12 cellular contexts compared by ENCODE assay signal in the genomic region with DNA sequence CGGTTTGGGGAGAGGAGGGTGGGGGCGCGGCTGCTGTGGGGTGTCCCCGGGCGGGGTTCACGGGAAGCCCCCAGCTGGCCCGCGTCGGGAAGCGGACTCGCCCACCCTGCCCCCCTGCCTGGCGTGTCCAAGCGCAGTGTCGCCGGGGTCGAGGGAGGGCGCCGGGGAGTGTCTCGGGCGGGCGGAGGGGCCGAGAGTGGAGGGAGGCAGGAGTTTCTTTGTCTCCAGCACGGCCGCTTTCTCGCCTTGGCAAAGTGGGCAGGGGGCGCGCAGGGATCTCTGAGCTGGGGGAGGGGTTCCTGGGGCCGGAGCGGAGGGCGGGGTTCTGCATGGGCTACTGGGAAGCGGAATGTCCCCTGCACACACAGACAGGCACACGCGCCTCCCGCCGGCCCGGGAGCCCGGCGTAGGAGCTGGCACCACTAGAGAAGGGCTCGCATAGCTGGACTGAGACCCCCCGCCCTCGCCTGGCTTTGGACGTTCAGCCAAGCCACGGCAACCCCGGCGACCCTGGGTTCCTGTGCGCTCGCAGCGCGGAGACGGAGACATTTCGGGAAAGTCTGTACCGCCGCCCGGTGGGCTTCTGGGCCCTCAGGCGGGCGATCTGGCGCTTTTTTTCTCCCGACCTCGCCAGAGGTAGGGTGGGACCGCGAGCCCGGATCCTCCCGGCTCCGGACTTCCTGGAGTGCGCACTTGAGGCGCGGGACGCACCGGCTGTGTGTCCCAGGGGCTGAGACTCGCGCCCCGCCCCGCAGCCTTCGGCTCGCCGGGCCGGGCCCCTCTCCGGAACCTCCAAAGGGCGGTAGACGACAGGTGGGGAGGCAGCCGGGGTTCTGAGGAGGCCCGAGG. TPM values are rescaled to one million over a fixed set of nuclear protein-coding genes. Genes with fewer than 3 reads are reported as not detected.
DNase-seq lines count a peak whose midpoint lies in the region; ATAC-seq and TF ChIP-seq lines count a peak whose summit lies in the region.
"Had no signal": no experiment of that assay in that cellular context is flagged by ENCODE, and none has a peak within 500 bp of the region (broad histone marks: within the 10 kb centered on the region; RNA-seq: fewer than 3 reads in every experiment).

No MANE protein-coding gene starts in this region.

- H3K4ac ChIP-seq in trophoblast cell (ENCODE audit: low read depth, low read length) = no peak overlapping the region

- no peaks in the 10 kb centered on the region for H3K79me2 ChIP-seq in trophoblast cell (ENCODE audit: control insufficient read depth, insufficient read depth, low read length, poor library complexity)

- H3K18ac ChIP-seq in trophoblast cell (ENCODE audit: low read length) = peak overlapping the region; percentile 14

- no peaks in the 10 kb centered on the region for H3K79me1 ChIP-seq in trophoblast cell (ENCODE audit: low read length)

- H4K8ac ChIP-seq in trophoblast cell (ENCODE audit: low read depth, low read length) = no peak overlapping the region

- H3K36me3 ChIP-seq in trophoblast cell (ENCODE audit: control insufficient read depth in 1 of 2, insufficient read depth in 2 of 2, low read length in 2 of 2) = no peaks in the 10 kb centered on the region
- H3K36me3 ChIP-seq: tibial nerve had no signal

- no peak overlapping the region for H2AK5ac ChIP-seq in trophoblast cell (ENCODE audit: low read length)

- no peak overlapping the region for H2BK120ac ChIP-seq in trophoblast cell (ENCODE audit: insufficient read depth, low read length, poor library complexity)

- H3K14ac ChIP-seq in trophoblast cell (ENCODE audit: low read length) = no peak overlapping the region

- no peak overlapping the region for H4K12ac ChIP-seq in trophoblast cell (ENCODE audit: low read depth, low read length)

- WGBS in trophoblast cell (ENCODE audit: extremely low coverage, insufficient coverage, insufficient read length) = no CpG with 5 or more reads among the region's 82 CpGs

- H3K23ac ChIP-seq in trophoblast cell (ENCODE audit: low read length) = no peak overlapping the region

- no peak for TF ChIP-seq CTCF in foreskin keratinocyte (conservative IDR thresholded peaks at IDR 0.05)

- no peak overlapping the region for H2BK5ac ChIP-seq in trophoblast cell (ENCODE audit: low read depth, low read length, poor library complexity)

- H3K9ac ChIP-seq in trophoblast cell (ENCODE audit: low read length) = no peak overlapping the region

- ATAC-seq in foreskin keratinocyte = peak; percentile 14
- no peak for ATAC-seq in GM21381 (IDR thresholded peaks at IDR 0.05; ENCODE audit: unreplicated experiment)
- ATAC-seq in GM21576 (IDR thresholded peaks at IDR 0.05; ENCODE audit: unreplicated experiment) = no peak
- ATAC-seq: activated CD8-positive, alpha-beta memory T cell treated with anti-CD3 and anti-CD28 coated beads, Interleukin-2, amount 10 ng/mL, durations not matched to agents 7 days and 5 days had no signal

- no peak overlapping the region for H2BK12ac ChIP-seq in trophoblast cell (ENCODE audit: low read length)

- H3K27me3 ChIP-seq in foreskin keratinocyte (peaks cover 63% of the 10 kb centered on the region), trophoblast cell (ENCODE audit: insufficient read depth, low read length) (peaks cover 38% of the 10 kb centered on the region)

- peak overlapping the region; percentile 62 for H3K4me3 ChIP-seq in trophoblast cell (ENCODE audit: low read depth, low read length)

- peak overlapping the region; percentile 91 for H3K4me2 ChIP-seq in trophoblast cell (ENCODE audit: low read length)

- peaks cover 2% of the 10 kb centered on the region for H3K9me3 ChIP-seq in trophoblast cell (ENCODE audit: insufficient read depth, low read depth, low read length)
- H3K9me3 ChIP-seq: tibial nerve had no signal

- peak; percentile 13 for DNase-seq in DMS114 treated with DMSO at 0.1 percent for 48 hours (lab: John Stamatoyannopoulos, UW; ENCODE audit: unreplicated experiment)
- DNase-seq in NCI-H526 treated with DMSO at 0.1 percent for 48 hours (lab: John Stamatoyannopoulos, UW) = peak; percentile 38
- no peak for DNase-seq in foreskin keratinocyte
- DNase-seq in trophoblast cell = no peak
- no peak for DNase-seq in Kasumi-1 (lab: John Stamatoyannopoulos, UW)
- no peak for DNase-seq in stimulated activated CD4-positive, alpha-beta T cell treated with anti-CD3 and anti-CD28 coated beads, Interleukin-4, amount 100 ng/mL, for 4 hours
- DNase-seq: activated CD8-positive, alpha-beta memory T cell treated with anti-CD3 and anti-CD28 coated beads, Interleukin-2, amount 10 ng/mL, durations not matched to agents 7 days and 5 days; kidney glomerular epithelial cell; SHP77 treated with DMSO at 0.1 percent for 48 hours had no signal

- H3K27ac ChIP-seq in foreskin keratinocyte = no peak overlapping the region
- no peak overlapping the region for H3K27ac ChIP-seq in trophoblast cell (ENCODE audit: low read depth, low read length)
- H3K27ac ChIP-seq: tibial nerve had no signal

- no peak overlapping the region for H4K91ac ChIP-seq in trophoblast cell (ENCODE audit: low read depth, low read length)

- H2AFZ ChIP-seq in trophoblast cell (ENCODE audit: insufficient read depth, low read length, poor library complexity) = peak overlapping the region; percentile 45

- H3K4me1 ChIP-seq in foreskin keratinocyte (no peaks in the 10 kb centered on the region), trophoblast cell (ENCODE audit: control insufficient read depth in 1 of 2, insufficient read depth in 2 of 2, low read length in 2 of 2) (peaks cover 9 to 14% of the 10 kb centered on the region in 2 experiments)

RNA-seq across cellular contexts. Expression of gene ST8SIA2, which starts 0.9 kb away (rescaled TPM):
- 0.99 and 1.5 TPM in 2 replicates for total RNA-seq in foreskin keratinocyte
- polyA plus RNA-seq in foreskin keratinocyte = 0.48 and 1.0 TPM in 2 replicates
- 0.31 and 0.44 TPM in 2 replicates for polyA plus RNA-seq in trophoblast cell (2013)
- total RNA-seq: activated CD8-positive, alpha-beta memory T cell treated with anti-CD3 and anti-CD28 coated beads, Interleukin-2, amount 10 ng/mL, durations not matched to agents 7 days and 5 days; tibial nerve had no signal

Comparison
In these comparisons a context has a peak if more than half of its experiments do, and no peak if none do; other contexts are left out.
1. DNase-seq: peak in DMS114 treated with DMSO at 0.1 percent for 48 hours (single experiment) and NCI-H526 treated with DMSO at 0.1 percent for 48 hours (single experiment); none in foreskin keratinocyte (0 of 2), trophoblast cell (0 of 2), Kasumi-1 (0 of 2) and stimulated activated CD4-positive, alpha-beta T cell treated with anti-CD3 and anti-CD28 coated beads, Interleukin-4, amount 100 ng/mL, for 4 hours (0 of 2).